1 cellular context compared by ENCODE assay signal in genomic region chr9:88481933-88482332, GRCh38.
TF ChIP-seq lines count a peak whose summit lies in the region.

No MANE protein-coding gene starts in this region.

TF ChIP-seq in WTC11, 78 proteins besides CTCF, POLR2A, EP300 and RAD21 (continued from another document):
- no peak for TF ChIP-seq ZBTB21 (CRISPR knock-in tag; IDR thresholded peaks at IDR 0.05; ENCODE audit: borderline replicate concordance)
- no peak for TF ChIP-seq SMAD3 (CRISPR knock-in tag; IDR thresholded peaks at IDR 0.05; ENCODE audit: borderline replicate concordance)
- no peak for TF ChIP-seq FOXK1 (CRISPR knock-in tag; IDR thresholded peaks at IDR 0.05)
- no peak for TF ChIP-seq ATF2 (CRISPR knock-in tag; IDR thresholded peaks at IDR 0.05; ENCODE audit: borderline replicate concordance, low read depth)
- no peak for TF ChIP-seq ZNF396 (CRISPR knock-in tag; IDR thresholded peaks at IDR 0.05; ENCODE audit: borderline replicate concordance)
